ENCODE assay signal across 1 cellular context in genomic region chr10:21171936-21172773, GRCh38.
TF ChIP-seq lines count a peak whose summit lies in the region.

No MANE protein-coding gene starts in this region.

TF ChIP-seq in HEK293, 187 proteins besides CTCF, POLR2A, EP300 and RAD21 (continued from another document):
- TF ChIP-seq, protein P1, sequence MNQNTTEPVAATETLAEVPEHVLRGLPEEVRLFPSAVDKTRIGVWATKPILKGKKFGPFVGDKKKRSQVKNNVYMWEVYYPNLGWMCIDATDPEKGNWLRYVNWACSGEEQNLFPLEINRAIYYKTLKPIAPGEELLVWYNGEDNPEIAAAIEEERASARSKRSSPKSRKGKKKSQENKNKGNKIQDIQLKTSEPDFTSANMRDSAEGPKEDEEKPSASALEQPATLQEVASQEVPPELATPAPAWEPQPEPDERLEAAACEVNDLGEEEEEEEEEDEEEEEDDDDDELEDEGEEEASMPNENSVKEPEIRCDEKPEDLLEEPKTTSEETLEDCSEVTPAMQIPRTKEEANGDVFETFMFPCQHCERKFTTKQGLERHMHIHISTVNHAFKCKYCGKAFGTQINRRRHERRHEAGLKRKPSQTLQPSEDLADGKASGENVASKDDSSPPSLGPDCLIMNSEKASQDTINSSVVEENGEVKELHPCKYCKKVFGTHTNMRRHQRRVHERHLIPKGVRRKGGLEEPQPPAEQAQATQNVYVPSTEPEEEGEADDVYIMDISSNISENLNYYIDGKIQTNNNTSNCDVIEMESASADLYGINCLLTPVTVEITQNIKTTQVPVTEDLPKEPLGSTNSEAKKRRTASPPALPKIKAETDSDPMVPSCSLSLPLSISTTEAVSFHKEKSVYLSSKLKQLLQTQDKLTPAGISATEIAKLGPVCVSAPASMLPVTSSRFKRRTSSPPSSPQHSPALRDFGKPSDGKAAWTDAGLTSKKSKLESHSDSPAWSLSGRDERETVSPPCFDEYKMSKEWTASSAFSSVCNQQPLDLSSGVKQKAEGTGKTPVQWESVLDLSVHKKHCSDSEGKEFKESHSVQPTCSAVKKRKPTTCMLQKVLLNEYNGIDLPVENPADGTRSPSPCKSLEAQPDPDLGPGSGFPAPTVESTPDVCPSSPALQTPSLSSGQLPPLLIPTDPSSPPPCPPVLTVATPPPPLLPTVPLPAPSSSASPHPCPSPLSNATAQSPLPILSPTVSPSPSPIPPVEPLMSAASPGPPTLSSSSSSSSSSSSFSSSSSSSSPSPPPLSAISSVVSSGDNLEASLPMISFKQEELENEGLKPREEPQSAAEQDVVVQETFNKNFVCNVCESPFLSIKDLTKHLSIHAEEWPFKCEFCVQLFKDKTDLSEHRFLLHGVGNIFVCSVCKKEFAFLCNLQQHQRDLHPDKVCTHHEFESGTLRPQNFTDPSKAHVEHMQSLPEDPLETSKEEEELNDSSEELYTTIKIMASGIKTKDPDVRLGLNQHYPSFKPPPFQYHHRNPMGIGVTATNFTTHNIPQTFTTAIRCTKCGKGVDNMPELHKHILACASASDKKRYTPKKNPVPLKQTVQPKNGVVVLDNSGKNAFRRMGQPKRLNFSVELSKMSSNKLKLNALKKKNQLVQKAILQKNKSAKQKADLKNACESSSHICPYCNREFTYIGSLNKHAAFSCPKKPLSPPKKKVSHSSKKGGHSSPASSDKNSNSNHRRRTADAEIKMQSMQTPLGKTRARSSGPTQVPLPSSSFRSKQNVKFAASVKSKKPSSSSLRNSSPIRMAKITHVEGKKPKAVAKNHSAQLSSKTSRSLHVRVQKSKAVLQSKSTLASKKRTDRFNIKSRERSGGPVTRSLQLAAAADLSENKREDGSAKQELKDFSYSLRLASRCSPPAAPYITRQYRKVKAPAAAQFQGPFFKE (tag by site-specific recombination; IDR thresholded peaks at IDR 0.05; ENCODE audit: borderline replicate concordance): no peak
- TF ChIP-seq ZNF202 (tag by site-specific recombination; IDR thresholded peaks at IDR 0.05; ENCODE audit: borderline replicate concordance) (no peak), ATF2 (tag by site-specific recombination; IDR thresholded peaks at IDR 0.05; ENCODE audit: low read depth) (no peak), ZSCAN4 (tag by site-specific recombination; IDR thresholded peaks at IDR 0.05) (no peak), ZNF391 (tag by site-specific recombination; IDR thresholded peaks at IDR 0.05; ENCODE audit: borderline replicate concordance, low read depth) (no peak), ZSCAN5A (tag by site-specific recombination; IDR thresholded peaks at IDR 0.05) (no peak), ZBTB49 (tag by site-specific recombination; IDR thresholded peaks at IDR 0.05; ENCODE audit: low read depth) (no peak)
- TF ChIP-seq, protein P2, sequence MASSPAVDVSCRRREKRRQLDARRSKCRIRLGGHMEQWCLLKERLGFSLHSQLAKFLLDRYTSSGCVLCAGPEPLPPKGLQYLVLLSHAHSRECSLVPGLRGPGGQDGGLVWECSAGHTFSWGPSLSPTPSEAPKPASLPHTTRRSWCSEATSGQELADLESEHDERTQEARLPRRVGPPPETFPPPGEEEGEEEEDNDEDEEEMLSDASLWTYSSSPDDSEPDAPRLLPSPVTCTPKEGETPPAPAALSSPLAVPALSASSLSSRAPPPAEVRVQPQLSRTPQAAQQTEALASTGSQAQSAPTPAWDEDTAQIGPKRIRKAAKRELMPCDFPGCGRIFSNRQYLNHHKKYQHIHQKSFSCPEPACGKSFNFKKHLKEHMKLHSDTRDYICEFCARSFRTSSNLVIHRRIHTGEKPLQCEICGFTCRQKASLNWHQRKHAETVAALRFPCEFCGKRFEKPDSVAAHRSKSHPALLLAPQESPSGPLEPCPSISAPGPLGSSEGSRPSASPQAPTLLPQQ (tag by site-specific recombination; IDR thresholded peaks at IDR 0.05): no peak
